In the genomic region with DNA sequence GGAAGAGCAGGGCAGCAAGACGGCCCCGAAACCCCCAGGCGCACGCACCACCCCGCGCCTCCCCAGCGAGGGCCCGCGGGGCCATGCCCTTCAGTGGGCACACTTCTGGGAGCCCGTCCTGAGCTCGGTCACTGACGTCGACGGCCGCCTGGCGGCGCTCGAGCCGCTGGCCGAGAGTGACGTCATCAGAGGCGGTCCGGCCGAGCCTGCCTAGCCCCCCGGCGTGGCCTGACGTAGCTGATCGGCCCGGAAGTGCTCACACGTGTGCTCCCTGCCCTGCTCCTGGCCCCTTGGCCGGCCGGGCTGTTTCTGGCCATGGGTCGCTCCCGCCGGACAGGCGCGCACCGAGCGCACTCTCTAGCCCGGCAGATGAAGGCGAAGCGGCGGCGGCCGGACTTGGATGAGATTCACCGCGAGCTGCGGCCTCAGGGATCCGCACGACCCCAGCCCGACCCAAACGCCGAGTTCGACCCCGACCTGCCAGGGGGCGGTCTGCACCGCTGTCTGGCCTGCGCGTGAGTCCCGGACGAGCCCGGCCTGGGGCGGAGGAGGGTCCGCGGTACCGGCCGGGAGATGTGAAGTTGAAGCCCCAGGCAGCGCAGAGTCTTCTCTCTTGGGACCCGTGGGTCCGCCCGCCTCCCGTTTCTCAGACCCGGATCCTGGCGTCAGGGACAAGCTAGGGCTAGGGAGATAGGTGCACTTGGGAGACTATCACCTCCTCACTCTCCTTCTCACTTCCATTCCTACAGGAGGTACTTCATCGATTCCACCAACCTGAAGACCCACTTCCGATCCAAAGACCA, we compare ENCODE assay signal across 8 cellular contexts. TPM values are rescaled to one million over a fixed set of nuclear protein-coding genes. Genes with fewer than 3 reads are reported as not detected.
DNase-seq lines count a peak whose midpoint lies in the region; TF ChIP-seq lines count a peak whose summit lies in the region.

Gene ZNF593, plus strand, starts transcription at position 240 of the 803 bp plus-strand sequence. Its CDS starts 76 bp downstream, at position 316.

- no peaks in the 10 kb centered on the region for H3K27me3 ChIP-seq in GM23248 (replicated peaks; ENCODE audit: insufficient read depth)
- H3K27me3 ChIP-seq in stomach, result no peaks in the 10 kb centered on the region

- TF ChIP-seq POLR2A in stomach (IDR thresholded peaks at IDR 0.05), result peak in 1 of 4 donors; percentile 21

- H3K9me3 Mint-ChIP-seq in neural crest cell, result no peaks in the 10 kb centered on the region

- intact Hi-C loops in stomach (cut with DNase I; ENCODE audit: low total_unique reads), result no loop called here

- H3F3A ChIP-seq in GM23248 (ENCODE audit: insufficient read depth), result no peaks in the 10 kb centered on the region

- TF ChIP-seq EP300 in stomach (IDR thresholded peaks at IDR 0.05), result no peak

- WGBS in GM23248 (ENCODE audit: low coverage in 1 of 2, low lambda C conversion rate in 2 of 2, missing lambda C conversion rate in 2 of 2), 2 experiments, result 3 to 4% methylated on average over 57 to 69 of the region's 76 CpGs
- 1% methylated on average over 21 to 76 of the region's 76 CpGs for WGBS in stomach, 5 donors

- H3K36me3 Mint-ChIP-seq in neural crest cell (ENCODE audit: low read depth), result no peaks in the 10 kb centered on the region

- H3K4me3 Mint-ChIP-seq in neural crest cell, result peak within 1 kb of the TSS; percentile 90

- DNase-seq in ELR (ENCODE audit: low read depth), result peak; percentile 93
- DNase-seq in GM23248, result peak; percentile 98
- peak; percentile 85 for DNase-seq in LHCN-M2 (ENCODE audit: low read depth)
- peak; percentile 82 to 89 for DNase-seq in SHP77 (lab: John Stamatoyannopoulos, UW)
- DNase-seq in activated gamma-delta T cell (lab: John Stamatoyannopoulos, UW), result peak; percentile 81
- DNase-seq in fibroblast of the conjunctiva (ENCODE audit: low read depth), result peak; percentile 81
- DNase-seq in neural crest cell (ENCODE audit: low read depth, low spot score), result peak; percentile 89
- peak; percentile 94 for DNase-seq in stomach

- peaks cover 33% of the 10 kb centered on the region for H3K4me1 Mint-ChIP-seq in neural crest cell

- H3K36me3 ChIP-seq in GM23248 (ENCODE audit: low read depth) (no peaks in the 10 kb centered on the region), stomach (peaks cover 0 to 10% (median 5%) of the 10 kb centered on the region in 4 donors)

- H4K20me1 ChIP-seq in GM23248 (ENCODE audit: insufficient read depth), result no peaks in the 10 kb centered on the region

- peak within 1 kb of the TSS; percentile 93 for H3K9ac ChIP-seq in GM23248

- H3K9me2 ChIP-seq in GM23248 (ENCODE audit: insufficient read depth), result no peaks in the 10 kb centered on the region

- peaks cover 14% of the 10 kb centered on the region; the same call in 1 of the 2 replicates for H3K79me2 ChIP-seq in GM23248 (ENCODE audit: insufficient read depth)

- H3K4me2 ChIP-seq in GM23248 (ENCODE audit: unreplicated experiment), result peak within 1 kb of the TSS; percentile 98

- H3K9me3 ChIP-seq in GM23248 (ENCODE audit: low read depth) (no peaks in the 10 kb centered on the region), stomach (no peaks in the 10 kb centered on the region)

- peak within 1 kb of the TSS; percentile 29; the same call in 1 of the 2 replicates for H3K27ac ChIP-seq in GM23248
- H3K27ac ChIP-seq in stomach, result peak within 1 kb of the TSS; percentile 75 to 91 (median 85)

- in situ Hi-C loops in GM23248 (cut with MboI), result no loop called here

- H3K27me3 Mint-ChIP-seq in neural crest cell (ENCODE audit: low read depth), result no peaks in the 10 kb centered on the region

- H3K27ac Mint-ChIP-seq in neural crest cell (ENCODE audit: unreplicated experiment), result peak within 1 kb of the TSS; percentile 89

- H2AFZ ChIP-seq in GM23248, result peak within 1 kb of the TSS; percentile 94

- H3K4me1 ChIP-seq in GM23248 (ENCODE audit: insufficient read depth), result no peaks in the 10 kb centered on the region
- peaks cover 12 to 32% (median 31%) of the 10 kb centered on the region in 4 donors for H3K4me1 ChIP-seq in stomach

- H3K4me3 ChIP-seq in GM23248 (peak within 1 kb of the TSS; percentile 96), stomach (peak within 1 kb of the TSS; percentile 75 to 93 (median 84))

- TF ChIP-seq CTCF in neural crest cell (conservative IDR thresholded peaks at IDR 0.05) (peak; percentile 89), stomach (IDR thresholded peaks at IDR 0.05) (peak in 5 of 7 experiments; percentile 81 to 90 (median 86))

RNA-seq across cellular contexts. Expression of gene ZNF593, which starts in this region (rescaled TPM):
- total RNA-seq in GM23248 (2014; rRNA removed; shearing (Covaris generic)), result 8.2 and 25.0 TPM in 2 replicates
- 61.2 and 65.8 TPM in 2 replicates for polyA plus RNA-seq in GM23248 (2016; fragmentation: Nextera tagmentation; extraction: Ambion mirVana)
- total RNA-seq in LHCN-M2 (2014; rRNA removed), result 26.5 and 30.4 TPM in 2 replicates
- 76.0 TPM for polyA plus RNA-seq in LHCN-M2 (2012)
- total RNA-seq in neural crest cell, result 34.3 and 36.2 TPM in 2 replicates
- total RNA-seq in stomach, result 10 to 100 TPM in 4 of 5 donors, not detected in 1; 10.6 to 74.1 (median 39.3) TPM
- polyA plus RNA-seq in stomach, result 100 to 1,000 TPM; 101 to 138 (median 133) TPM

Comparison
In these comparisons a context has a peak if more than half of its experiments do, and no peak if none do; other contexts are left out.
1. Peak in every context shown above with its lines: DNase-seq, H3K4me3 ChIP-seq and H3K27ac ChIP-seq.